ENCODE assay signal across 28 cellular contexts in genomic region chrX:129698150-129698549, GRCh38. TPM values are rescaled to one million over a fixed set of nuclear protein-coding genes. Genes with fewer than 3 reads are reported as not detected.
"Had no signal": no experiment of that assay in that cellular context is flagged by ENCODE, and none has a peak within 500 bp of the region (broad histone marks: within the 10 kb centered on the region; RNA-seq: fewer than 3 reads in every experiment).

No MANE protein-coding gene starts in this region.

- DNase-seq: activated B cell treated with CpG ODN at 0.5 μM for 24 hours; activated CD4-positive, alpha-beta T cell treated with anti-CD3 and anti-CD28 coated beads, Interleukin-2, amount 50 U/mL, for 1 hour; activated CD8-positive, alpha-beta memory T cell treated with anti-CD3 and anti-CD28 coated beads, Interleukin-2, amount 10 ng/mL, durations not matched to agents 7 days and 5 days; activated CD8-positive, alpha-beta T cell treated with anti-CD3 and anti-CD28 coated beads for 36 hours; activated naive CD8-positive, alpha-beta T cell treated with anti-CD3 and anti-CD28 coated beads, Interleukin-2, amount 50 U/mL, for 24 hours; activated T-cell treated with anti-CD3 and anti-CD28 coated beads, Interleukin-2, amount 50 U/mL, for 48 hours; amygdala; endodermal cell; esophagus squamous epithelium; left ventricle myocardium inferior; nephron progenitor cell; right lobe of liver; stimulated activated CD4-positive, alpha-beta T cell treated with anti-CD3 and anti-CD28 coated beads, Interleukin-12 subunit alpha, Interleukin-12 subunit beta, amount 100 ng/mL, for 4 hours; stimulated activated CD4-positive, alpha-beta T cell treated with anti-CD3 and anti-CD28 coated beads, Interleukin-4, amount 100 ng/mL, for 24 hours; stomach; thyroid gland; upper lobe of left lung had no signal

- ATAC-seq: activated CD8-positive, alpha-beta memory T cell treated with anti-CD3 and anti-CD28 coated beads, Interleukin-2, amount 10 ng/mL, durations not matched to agents 7 days and 5 days; activated CD8-positive, alpha-beta T cell treated with anti-CD3 and anti-CD28 coated beads for 36 hours; activated naive CD8-positive, alpha-beta T cell treated with anti-CD3 and anti-CD28 coated beads, Interleukin-2, amount 50 U/mL, for 24 hours; stimulated activated memory B cell treated with anti-CD40 and anti-IgM and Interleukin-4, amounts not matched to agents 10 μg/mL and 1 μg/mL and 100 μg/mL, for 72 hours had no signal

- H3K4me1 ChIP-seq: esophagus squamous epithelium, stomach, upper lobe of left lung, vagina had no signal

- H3K4me3 Mint-ChIP-seq: activated B cell treated with CpG ODN at 0.5 μM for 24 hours; activated CD8-positive, alpha-beta memory T cell treated with anti-CD3 and anti-CD28 coated beads, Interleukin-2, amount 10 ng/mL, durations not matched to agents 7 days and 5 days; activated CD8-positive, alpha-beta T cell treated with anti-CD3 and anti-CD28 coated beads for 36 hours; activated naive CD4-positive, alpha-beta T cell treated with anti-CD3 and anti-CD28 coated beads, Interleukin-2, amount 50 U/mL, for 24 hours; activated naive CD8-positive, alpha-beta T cell treated with anti-CD3 and anti-CD28 coated beads, Interleukin-2, amount 50 U/mL, for 24 hours; central memory CD8-positive, alpha-beta T cell; dendritic cell treated with granulocyte-macrophage colony-stimulating factor and Interleukin-4, amounts not matched to agents 40 ng/mL and 50 ng/mL, for 4 days; endodermal cell; nephron progenitor cell; stimulated activated memory B cell treated with anti-CD40 and anti-IgM and Interleukin-4, amounts not matched to agents 10 μg/mL and 1 μg/mL and 100 μg/mL, for 72 hours had no signal

- H3K36me3 Mint-ChIP-seq: activated CD8-positive, alpha-beta memory T cell treated with anti-CD3 and anti-CD28 coated beads, Interleukin-2, amount 10 ng/mL, durations not matched to agents 7 days and 5 days; activated naive CD4-positive, alpha-beta T cell treated with anti-CD3 and anti-CD28 coated beads, Interleukin-2, amount 50 U/mL, for 24 hours; stimulated activated memory B cell treated with anti-CD40 and anti-IgM and Interleukin-4, amounts not matched to agents 10 μg/mL and 1 μg/mL and 100 μg/mL, for 72 hours had no signal

- H3K36me3 ChIP-seq: esophagus squamous epithelium, left ventricle myocardium inferior, neutrophil, right lobe of liver, stomach, thyroid gland, upper lobe of left lung, vagina had no signal

- H3K27me3 ChIP-seq: esophagus squamous epithelium, neutrophil, right lobe of liver, stomach, thyroid gland, upper lobe of left lung, vagina had no signal

- H3K4me1 Mint-ChIP-seq: activated B cell treated with CpG ODN at 0.5 μM for 24 hours; activated CD8-positive, alpha-beta memory T cell treated with anti-CD3 and anti-CD28 coated beads, Interleukin-2, amount 10 ng/mL, durations not matched to agents 7 days and 5 days; activated naive CD4-positive, alpha-beta T cell treated with anti-CD3 and anti-CD28 coated beads, Interleukin-2, amount 50 U/mL, for 24 hours; activated naive CD8-positive, alpha-beta T cell treated with anti-CD3 and anti-CD28 coated beads, Interleukin-2, amount 50 U/mL, for 24 hours; central memory CD8-positive, alpha-beta T cell; nephron progenitor cell; stimulated activated memory B cell treated with anti-CD40 and anti-IgM and Interleukin-4, amounts not matched to agents 10 μg/mL and 1 μg/mL and 100 μg/mL, for 72 hours had no signal

- H3K9me3 Mint-ChIP-seq: activated B cell treated with CpG ODN at 0.5 μM for 24 hours; activated CD8-positive, alpha-beta T cell treated with anti-CD3 and anti-CD28 coated beads for 36 hours; activated naive CD4-positive, alpha-beta T cell treated with anti-CD3 and anti-CD28 coated beads, Interleukin-2, amount 50 U/mL, for 24 hours; activated naive CD8-positive, alpha-beta T cell treated with anti-CD3 and anti-CD28 coated beads, Interleukin-2, amount 50 U/mL, for 24 hours; activated T-helper 2 cell treated with anti-CD3 and anti-CD28 coated beads, Interferon-gamma antibody, Interleukin-2, Interleukin-4, amounts not matched to agents 10 μg/mL and 5 μg/mL and 100 μg/mL, durations not matched to agents 14 hours and 24 hours and 36 hours; central memory CD8-positive, alpha-beta T cell; dendritic cell treated with granulocyte-macrophage colony-stimulating factor and Interleukin-4, amounts not matched to agents 40 ng/mL and 50 ng/mL, for 4 days; stimulated activated memory B cell treated with anti-CD40 and anti-IgM and Interleukin-4, amounts not matched to agents 10 μg/mL and 1 μg/mL and 100 μg/mL, for 72 hours had no signal

- H3K9me3 ChIP-seq: esophagus squamous epithelium, left ventricle myocardium inferior, neutrophil, right lobe of liver, stomach, thyroid gland, upper lobe of left lung, vagina had no signal

- H3K27ac Mint-ChIP-seq: activated B cell treated with CpG ODN at 0.5 μM for 24 hours; activated CD8-positive, alpha-beta memory T cell treated with anti-CD3 and anti-CD28 coated beads, Interleukin-2, amount 10 ng/mL, durations not matched to agents 7 days and 5 days; activated CD8-positive, alpha-beta T cell treated with anti-CD3 and anti-CD28 coated beads for 36 hours; activated naive CD4-positive, alpha-beta T cell treated with anti-CD3 and anti-CD28 coated beads, Interleukin-2, amount 50 U/mL, for 24 hours; activated naive CD8-positive, alpha-beta T cell treated with anti-CD3 and anti-CD28 coated beads, Interleukin-2, amount 50 U/mL, for 24 hours; activated T-helper 2 cell treated with anti-CD3 and anti-CD28 coated beads, Interferon-gamma antibody, Interleukin-2, Interleukin-4, amounts not matched to agents 10 μg/mL and 5 μg/mL and 100 μg/mL, durations not matched to agents 14 hours and 24 hours and 36 hours; dendritic cell treated with granulocyte-macrophage colony-stimulating factor and Interleukin-4, amounts not matched to agents 40 ng/mL and 50 ng/mL, for 4 days; endodermal cell; nephron progenitor cell; progenitor cell of endocrine pancreas; stimulated activated memory B cell treated with anti-CD40 and anti-IgM and Interleukin-4, amounts not matched to agents 10 μg/mL and 1 μg/mL and 100 μg/mL, for 72 hours had no signal

- H3K27me3 Mint-ChIP-seq: activated B cell treated with CpG ODN at 0.5 μM for 24 hours; activated CD8-positive, alpha-beta T cell treated with anti-CD3 and anti-CD28 coated beads for 36 hours; activated naive CD4-positive, alpha-beta T cell treated with anti-CD3 and anti-CD28 coated beads, Interleukin-2, amount 50 U/mL, for 24 hours; activated naive CD8-positive, alpha-beta T cell treated with anti-CD3 and anti-CD28 coated beads, Interleukin-2, amount 50 U/mL, for 24 hours; central memory CD8-positive, alpha-beta T cell; stimulated activated memory B cell treated with anti-CD40 and anti-IgM and Interleukin-4, amounts not matched to agents 10 μg/mL and 1 μg/mL and 100 μg/mL, for 72 hours had no signal

- H3K4me3 ChIP-seq: esophagus squamous epithelium, left ventricle myocardium inferior, right lobe of liver, stomach, thyroid gland, upper lobe of left lung, vagina had no signal

- H3K27ac ChIP-seq: epithelial cell of prostate, esophagus squamous epithelium, left ventricle myocardium inferior, neutrophil, right lobe of liver, stomach, thyroid gland, upper lobe of left lung, vagina had no signal

RNA-seq across cellular contexts. Expression of gene XPNPEP2, which starts 40.6 kb away (rescaled TPM):
- total RNA-seq: lung microvascular endothelial cell, progenitor cell of endocrine pancreas, renal cortical epithelial cell had no signal

RNA-seq across cellular contexts. Expression of gene APLN, which starts 43.4 kb away (rescaled TPM):
- total RNA-seq: activated B cell treated with CpG ODN at 0.5 μM for 24 hours, vagina had no signal
